1 cellular context compared by ENCODE assay signal in genomic region chr17:48023408-48024148, GRCh38.
TF ChIP-seq lines count a peak whose summit lies in the region.

No MANE protein-coding gene starts in this region.

TF ChIP-seq in HEK293, 187 proteins besides CTCF, POLR2A, EP300 and RAD21 (continued from another document and continues in another):
- no peak for TF ChIP-seq ZNF571 (tag by site-specific recombination; IDR thresholded peaks at IDR 0.05)
- TF ChIP-seq KLF16 (tag by site-specific recombination; IDR thresholded peaks at IDR 0.05): peak; percentile 68
- no peak for TF ChIP-seq ATF2 (tag by site-specific recombination; IDR thresholded peaks at IDR 0.05; ENCODE audit: low read depth)
- TF ChIP-seq ZNF302 (tag by site-specific recombination; IDR thresholded peaks at IDR 0.05; ENCODE audit: low read depth): no peak
- TF ChIP-seq WT1 (tag by site-specific recombination; IDR thresholded peaks at IDR 0.05): no peak
- TF ChIP-seq ZNF335 (tag by site-specific recombination; conservative IDR thresholded peaks at IDR 0.05): peak; percentile 83
- TF ChIP-seq ZNF10 (tag by site-specific recombination; IDR thresholded peaks at IDR 0.05): no peak
- no peak for TF ChIP-seq ZNF529 (tag by site-specific recombination; IDR thresholded peaks at IDR 0.05; ENCODE audit: insufficient replicate concordance)
- no peak for TF ChIP-seq ZNF623 (tag by site-specific recombination; IDR thresholded peaks at IDR 0.05)
- no peak for TF ChIP-seq HOXC10 (CRISPR knock-in tag; IDR thresholded peaks at IDR 0.05)
- no peak for TF ChIP-seq ZNF626 (tag by site-specific recombination; IDR thresholded peaks at IDR 0.05)
- TF ChIP-seq ZNF670 (tag by site-specific recombination; IDR thresholded peaks at IDR 0.05; ENCODE audit: low read depth): no peak
- TF ChIP-seq ZNF350 (tag by site-specific recombination; IDR thresholded peaks at IDR 0.05): no peak
- no peak for TF ChIP-seq ZNF560 (tag by site-specific recombination; IDR thresholded peaks at IDR 0.05; ENCODE audit: borderline replicate concordance)
- TF ChIP-seq ZNF280C (tag by site-specific recombination; IDR thresholded peaks at IDR 0.05): no peak
- no peak for TF ChIP-seq ZNF513 (tag by site-specific recombination; IDR thresholded peaks at IDR 0.05)
- TF ChIP-seq ZSCAN23 (tag by site-specific recombination; IDR thresholded peaks at IDR 0.05): no peak
- no peak for TF ChIP-seq ZNF148 (tag by site-specific recombination; IDR thresholded peaks at IDR 0.05; ENCODE audit: borderline replicate concordance)
- TF ChIP-seq ZNF791 (tag by site-specific recombination; IDR thresholded peaks at IDR 0.05): no peak
- TF ChIP-seq ZNF555 (tag by site-specific recombination; conservative IDR thresholded peaks at IDR 0.05): no peak
- no peak for TF ChIP-seq ZNF704 (tag by site-specific recombination; IDR thresholded peaks at IDR 0.05)
- no peak for TF ChIP-seq ZNF747 (tag by site-specific recombination; IDR thresholded peaks at IDR 0.05)
- TF ChIP-seq ZNF112 (tag by site-specific recombination; IDR thresholded peaks at IDR 0.05): no peak
- peak; percentile 88 for TF ChIP-seq ZBTB10 (tag by site-specific recombination; IDR thresholded peaks at IDR 0.05)
- no peak for TF ChIP-seq ZNF223 (tag by site-specific recombination; IDR thresholded peaks at IDR 0.05)
- TF ChIP-seq ZNF645 (tag by site-specific recombination; IDR thresholded peaks at IDR 0.05): no peak
- no peak for TF ChIP-seq ZSCAN16 (tag by site-specific recombination; IDR thresholded peaks at IDR 0.05)
- no peak for TF ChIP-seq ZNF707 (tag by site-specific recombination; IDR thresholded peaks at IDR 0.05)
- TF ChIP-seq ZNF341 (tag by site-specific recombination; IDR thresholded peaks at IDR 0.05; ENCODE audit: low read depth): peak; percentile 92
- no peak for TF ChIP-seq INSM2 (tag by site-specific recombination; IDR thresholded peaks at IDR 0.05)
- peak; percentile 40 for TF ChIP-seq ZNF398 (tag by site-specific recombination; IDR thresholded peaks at IDR 0.05)
- no peak for TF ChIP-seq RBAK (tag by site-specific recombination; IDR thresholded peaks at IDR 0.05)
- TF ChIP-seq TSHZ1 (tag by site-specific recombination; IDR thresholded peaks at IDR 0.05; ENCODE audit: borderline replicate concordance): 0 out of 2 replicates have a peak, but pooled peaks have one; percentile 57
- no peak for TF ChIP-seq ZNF596 (tag by site-specific recombination; IDR thresholded peaks at IDR 0.05)
- no peak for TF ChIP-seq BCL11B (tag by site-specific recombination; IDR thresholded peaks at IDR 0.05; ENCODE audit: low read depth)
- no peak for TF ChIP-seq ZNF23 (tag by site-specific recombination; IDR thresholded peaks at IDR 0.05; ENCODE audit: borderline replicate concordance)
